In the genomic region with DNA sequence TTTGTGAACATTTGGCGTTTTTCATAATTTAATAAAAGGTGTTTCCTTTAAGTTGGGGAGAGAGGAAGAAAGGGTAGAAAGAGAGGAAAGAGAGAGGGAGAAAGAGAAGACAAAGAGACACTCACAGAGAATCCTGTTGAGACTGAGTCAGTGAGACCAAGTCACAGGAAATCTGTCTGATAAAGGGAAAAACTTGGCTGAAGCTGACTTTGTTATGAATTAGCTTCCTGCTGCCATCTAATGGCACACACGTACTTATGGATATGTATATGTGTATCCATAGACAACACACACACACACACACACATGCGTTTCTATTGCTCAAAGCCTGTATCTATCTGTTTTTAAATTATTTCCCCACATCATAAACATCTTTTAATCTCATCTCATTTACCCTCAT, we compare ENCODE assay signal across 8 cellular contexts. TPM values are rescaled to one million over a fixed set of nuclear protein-coding genes. Genes with fewer than 3 reads are reported as not detected.
DNase-seq lines count a peak whose midpoint lies in the region; ATAC-seq and TF ChIP-seq lines count a peak whose summit lies in the region.

No MANE protein-coding gene starts in this region.

- H3K9me3 Mint-ChIP-seq in HFFc6 = no peaks in the 10 kb centered on the region

- peak; percentile 55; the same call in 1 of the 2 replicates for TF ChIP-seq CTCF in HFFc6 (IDR thresholded peaks at IDR 0.05)
- TF ChIP-seq CTCF in prostate gland (IDR thresholded peaks at IDR 0.05) = no peak

- ATAC-seq in SK-N-SH treated with all-trans-retinoic acid at 6 μM for 48 hours (peak; percentile 94), esophagus mucosa (no peak)

- no peak overlapping the region for H3K4me3 Mint-ChIP-seq in HFFc6

- no peaks in the 10 kb centered on the region for H3K9me3 ChIP-seq in prostate gland

- H3K4me3 ChIP-seq in prostate gland = no peak overlapping the region

- no peak overlapping the region for H3K27ac ChIP-seq in prostate gland

- H3K36me3 Mint-ChIP-seq in HFFc6 (ENCODE audit: low read depth) = no peaks in the 10 kb centered on the region

- intact Hi-C loops in prostate gland (cut with DNase I) = no loop called here

- H3K27me3 Mint-ChIP-seq in HFFc6 (ENCODE audit: insufficient read depth) = no peaks in the 10 kb centered on the region

- H3K27me3 ChIP-seq in prostate gland (replicated peaks; ENCODE audit: insufficient read depth) = no peaks in the 10 kb centered on the region

- DNase-seq in COLO829 (ENCODE audit: low spot score) (peak; percentile 93), HFFc6 (peak; percentile 77), inferior parietal cortex (ENCODE audit: extremely low spot score) (peak; percentile 25), C1 segment of cervical spinal cord (lab: John Stamatoyannopoulos, UW) (no peak), prostate gland (ENCODE audit: low spot score) (no peak)
- no peak for DNase-seq in activated CD4-positive, alpha-beta T cell treated with anti-CD3 and anti-CD28 coated beads, Interleukin-2, amount 50 U/mL, for 1 hour

- H3K36me3 ChIP-seq in prostate gland = no peaks in the 10 kb centered on the region

- peaks cover 12% of the 10 kb centered on the region for H3K4me1 Mint-ChIP-seq in HFFc6 (ENCODE audit: low read depth)

- peak overlapping the region; percentile 42; the same call in 1 of the 2 replicates for H3K27ac Mint-ChIP-seq in HFFc6

- 56% methylated on average over 3 of the region's 3 CpGs for WGBS in prostate gland

- no peak for TF ChIP-seq POLR2A in prostate gland (IDR thresholded peaks at IDR 0.05)

- H3K4me1 ChIP-seq in prostate gland (replicated peaks) = no peaks in the 10 kb centered on the region

TF ChIP-seq in SK-N-SH treated with all-trans-retinoic acid at 6 μM for 48 hours, 23 proteins besides CTCF, POLR2A, EP300 and RAD21:
- TF ChIP-seq TSHZ2 (CRISPR knock-in tag; IDR thresholded peaks at IDR 0.05) = no peak
- TF ChIP-seq PATZ1 (CRISPR knock-in tag; IDR thresholded peaks at IDR 0.05; ENCODE audit: borderline replicate concordance) = no peak
- no peak for TF ChIP-seq ZNF70 (CRISPR knock-in tag; IDR thresholded peaks at IDR 0.05)
- TF ChIP-seq, protein P1, sequence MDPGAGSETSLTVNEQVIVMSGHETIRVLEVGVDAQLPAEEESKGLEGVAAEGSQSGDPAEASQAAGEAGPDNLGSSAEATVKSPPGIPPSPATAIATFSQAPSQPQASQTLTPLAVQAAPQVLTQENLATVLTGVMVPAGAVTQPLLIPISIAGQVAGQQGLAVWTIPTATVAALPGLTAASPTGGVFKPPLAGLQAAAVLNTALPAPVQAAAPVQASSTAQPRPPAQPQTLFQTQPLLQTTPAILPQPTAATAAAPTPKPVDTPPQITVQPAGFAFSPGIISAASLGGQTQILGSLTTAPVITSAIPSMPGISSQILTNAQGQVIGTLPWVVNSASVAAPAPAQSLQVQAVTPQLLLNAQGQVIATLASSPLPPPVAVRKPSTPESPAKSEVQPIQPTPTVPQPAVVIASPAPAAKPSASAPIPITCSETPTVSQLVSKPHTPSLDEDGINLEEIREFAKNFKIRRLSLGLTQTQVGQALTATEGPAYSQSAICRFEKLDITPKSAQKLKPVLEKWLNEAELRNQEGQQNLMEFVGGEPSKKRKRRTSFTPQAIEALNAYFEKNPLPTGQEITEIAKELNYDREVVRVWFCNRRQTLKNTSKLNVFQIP (CRISPR knock-in tag; IDR thresholded peaks at IDR 0.05; ENCODE audit: borderline replicate concordance, low read depth) = no peak
- TF ChIP-seq ZNF565 (CRISPR knock-in tag; conservative IDR thresholded peaks at IDR 0.05; ENCODE audit: low read depth) = no peak
- TF ChIP-seq TCF4 (CRISPR knock-in tag; IDR thresholded peaks at IDR 0.05; ENCODE audit: borderline replicate concordance) = no peak
- no peak for TF ChIP-seq ZFP3 (CRISPR knock-in tag; IDR thresholded peaks at IDR 0.05)
- no peak for TF ChIP-seq ARNTL (CRISPR knock-in tag; IDR thresholded peaks at IDR 0.05; ENCODE audit: borderline replicate concordance, low read depth)
- no peak for TF ChIP-seq SNAI2 (CRISPR knock-in tag; IDR thresholded peaks at IDR 0.05)
- TF ChIP-seq CSDC2 (CRISPR knock-in tag; IDR thresholded peaks at IDR 0.05) = no peak
- no peak for TF ChIP-seq ZNF8 (CRISPR knock-in tag; IDR thresholded peaks at IDR 0.05)

RNA-seq across cellular contexts. Expression of gene DISC1, which starts 42.5 kb away (rescaled TPM):
- total RNA-seq in HFFc6 (2021; fragmentation: NEBNext Ultra II Directional; extraction: Animal tissue kit (Norgen Biotek cat#: 25700)) = 1 to 10 TPM; 1.3 to 4.3 (median 1.9) TPM
- total RNA-seq in esophagus mucosa (2.4 TPM), prostate gland (1 to 10 TPM; 6.7 to 9.3 TPM)

RNA-seq across cellular contexts. Expression of gene TSNAX, which starts 55.6 kb away (rescaled TPM):
- 10 to 100 TPM; 52.1 to 64.4 (median 60.1) TPM for total RNA-seq in HFFc6 (2021; fragmentation: NEBNext Ultra II Directional; extraction: Animal tissue kit (Norgen Biotek cat#: 25700))
- 21.3 TPM for total RNA-seq in esophagus mucosa
- 10 to 100 TPM; 23.5 to 41.2 TPM for total RNA-seq in prostate gland

Comparison
In these comparisons a context has a peak if more than half of its experiments do, and no peak if none do; other contexts are left out.
1. DNase-seq: peak in COLO829 (single experiment), HFFc6 (single experiment) and inferior parietal cortex (single experiment); none in C1 segment of cervical spinal cord (0 of 14), activated CD4-positive, alpha-beta T cell treated with anti-CD3 and anti-CD28 coated beads, Interleukin-2, amount 50 U/mL, for 1 hour (single experiment) and prostate gland (single experiment).